Comparison of ENCODE assay signal across 8 cellular contexts in genomic region chr15:69475769-69476358, GRCh38. TPM values are rescaled to one million over a fixed set of nuclear protein-coding genes. Genes with fewer than 3 reads are reported as not detected.
DNase-seq lines count a peak whose midpoint lies in the region; ATAC-seq, FAIRE-seq and TF ChIP-seq lines count a peak whose summit lies in the region.

No MANE protein-coding gene starts in this region.

- H3K9me3 ChIP-seq in right lobe of liver = no peaks in the 10 kb centered on the region

- H3K27me3 ChIP-seq in right lobe of liver = no peaks in the 10 kb centered on the region

- in situ Hi-C loops in GM13977 (cut with MboI; ENCODE audit: low pct_unique_long_range_greater_than_20kb, low sequenced_read_pairs, unreplicated experiment) = loop anchor here (25.0 kb wide), 1 partner anchor 1236 kb away; no protein-coding TSS in a partner anchor

- intact Hi-C loops in activated CD4-positive, alpha-beta T cell treated with anti-CD3 and anti-CD28 coated beads for 36 hours (cut with DNase I, micrococcal nuclease) = loop anchor here (1.0 to 10.0 kb wide), 5 partner anchors 985 to 1966 kb away; no protein-coding TSS in a partner anchor
- intact Hi-C loops in right lobe of liver (cut with DNase I) = loop anchor here in 1 of 2 donors (10.0 kb wide), 1 partner anchor 1019 kb away; no protein-coding TSS in a partner anchor

- 19% methylated on average over 8 of the region's 8 CpGs for WGBS in right lobe of liver (ENCODE audit: insufficient coverage, low coverage, low lambda C conversion rate, missing lambda C conversion rate)

- H3K27ac Mint-ChIP-seq in activated CD4-positive, alpha-beta T cell treated with anti-CD3 and anti-CD28 coated beads for 36 hours = no peak overlapping the region

- no peak overlapping the region for H3K4me3 Mint-ChIP-seq in activated CD4-positive, alpha-beta T cell treated with anti-CD3 and anti-CD28 coated beads for 36 hours

- peaks cover 4% of the 10 kb centered on the region for H3K9me3 Mint-ChIP-seq in activated CD4-positive, alpha-beta T cell treated with anti-CD3 and anti-CD28 coated beads for 36 hours (ENCODE audit: low read depth)

- no peaks in the 10 kb centered on the region for H3K4me1 ChIP-seq in right lobe of liver

- DNase-seq in GM13977 (ENCODE audit: low spot score) (peak; percentile 72), NCI-H2227 treated with DMSO at 0.1 percent for 48 hours (lab: John Stamatoyannopoulos, UW) (peak; percentile 67), choroid plexus epithelial cell (ENCODE audit: low read depth) (peak; percentile 83), right lobe of liver (peak; percentile 72 to 79 (median 78))
- peak; percentile 83 for DNase-seq in activated CD4-positive, alpha-beta T cell treated with anti-CD3 and anti-CD28 coated beads for 36 hours
- DNase-seq in stimulated activated CD4-positive, alpha-beta T cell treated with anti-CD3 and anti-CD28 coated beads, TNF-alpha, amount 100 ng/mL, for 4 hours (ENCODE audit: low read depth in 3 of 3) = peak; percentile 46 to 59 (median 53)

- peak; percentile 87 for ATAC-seq in activated CD4-positive, alpha-beta T cell treated with anti-CD3 and anti-CD28 coated beads for 36 hours
- ATAC-seq in right lobe of liver = peak; percentile 95 to 99 (median 96)
- no peak for ATAC-seq in HG03439 (IDR thresholded peaks at IDR 0.05; ENCODE audit: unreplicated experiment)

- H3K27ac ChIP-seq in right lobe of liver = no peak overlapping the region

- H3K36me3 ChIP-seq in right lobe of liver = no peaks in the 10 kb centered on the region

- peaks cover 2% of the 10 kb centered on the region for H3K27me3 Mint-ChIP-seq in activated CD4-positive, alpha-beta T cell treated with anti-CD3 and anti-CD28 coated beads for 36 hours

- peak; percentile 85 for TF ChIP-seq CTCF in GM13977 (IDR thresholded peaks at IDR 0.05; ENCODE audit: extremely low read depth, insufficient read depth, missing control alignments)
- peak; percentile 96 for TF ChIP-seq CTCF in choroid plexus epithelial cell (conservative IDR thresholded peaks at IDR 0.05; ENCODE audit: low read depth, low read length)
- peak; percentile 88 to 97 (median 96) for TF ChIP-seq CTCF in right lobe of liver (IDR thresholded peaks at IDR 0.05)

- peak; percentile 90 for FAIRE-seq in A204.1 (lab: Jason Lieb, UNC)

- no peak for TF ChIP-seq POLR2A in right lobe of liver (IDR thresholded peaks at IDR 0.05)

- POLR2A ChIA-PET in activated CD4-positive, alpha-beta T cell treated with anti-CD3 and anti-CD28 coated beads for 36 hours (lab: Charles Lee) = interaction anchor here (0.6 kb wide), 1 partner anchor 162 kb away, joined by 3 read pairs; no protein-coding TSS in a partner anchor

- CTCF ChIA-PET in activated CD4-positive, alpha-beta T cell treated with anti-CD3 and anti-CD28 coated beads for 36 hours (lab: Charles Lee) = interaction anchor here (0.5 to 3.1 kb wide), 27 partner anchors 9 to 1275 kb away, joined by 3 to 10 read pairs (median 3); no protein-coding TSS in a partner anchor

- H3K4me3 ChIP-seq in choroid plexus epithelial cell (ENCODE audit: low read depth, low read length) (no peak overlapping the region), right lobe of liver (no peak overlapping the region)

- peaks cover 2% of the 10 kb centered on the region for H3K36me3 Mint-ChIP-seq in activated CD4-positive, alpha-beta T cell treated with anti-CD3 and anti-CD28 coated beads for 36 hours (ENCODE audit: low read depth)

- H3K4me1 Mint-ChIP-seq in activated CD4-positive, alpha-beta T cell treated with anti-CD3 and anti-CD28 coated beads for 36 hours = peaks cover 4% of the 10 kb centered on the region

RNA-seq across cellular contexts. Expression of gene RPLP1, which starts 23.2 kb away (rescaled TPM):
- 1,000 to 10,000 TPM; 1,576 to 2,330 TPM for total RNA-seq in activated CD4-positive, alpha-beta T cell treated with anti-CD3 and anti-CD28 coated beads for 36 hours
- 100 to 1,000 TPM; 164 to 536 (median 471) TPM for total RNA-seq in right lobe of liver
